ENCODE assay signal across 24 cellular contexts in genomic region chr12:86774841-86775386, GRCh38.
DNase-seq lines count a peak whose midpoint lies in the region; ATAC-seq and TF ChIP-seq lines count a peak whose summit lies in the region.
"Had no signal": no experiment of that assay in that cellular context is flagged by ENCODE, and none has a peak within 500 bp of the region (broad histone marks: within the 10 kb centered on the region; RNA-seq: fewer than 3 reads in every experiment).

No MANE protein-coding gene starts in this region.

- H3K23ac ChIP-seq in mesenchymal stem cell (ENCODE audit: low read length in 2 of 2): no peak overlapping the region

- H3K4me2 ChIP-seq in mesenchymal stem cell (ENCODE audit: low read length, poor library complexity, severe bottlenecking): no peak overlapping the region

- no peak for TF ChIP-seq CTCF in WTC11 (IDR thresholded peaks at IDR 0.05)

- H3K9me3 ChIP-seq in mesenchymal stem cell (ENCODE audit: control insufficient read depth, low read length): no peaks in the 10 kb centered on the region
- H3K9me3 ChIP-seq: gastroesophageal sphincter, mucosa of descending colon, right lobe of liver, thoracic aorta, vagina had no signal

- H3K4me3 Mint-ChIP-seq in WTC11: no peak overlapping the region
- H3K4me3 Mint-ChIP-seq: activated naive CD4-positive, alpha-beta T cell treated with anti-CD3 and anti-CD28 coated beads for 36 hours; CD14-positive monocyte; nephron had no signal

- H3K18ac ChIP-seq in mesenchymal stem cell (ENCODE audit: low read depth in 1 of 2, low read length in 2 of 2): no peak overlapping the region

- no peaks in the 10 kb centered on the region for H3K36me3 ChIP-seq in mesenchymal stem cell (ENCODE audit: control insufficient read depth in 1 of 2, insufficient read depth in 2 of 2, low read depth in 1 of 2, low read length in 2 of 2)
- H3K36me3 ChIP-seq: gastroesophageal sphincter, right lobe of liver, thoracic aorta, vagina had no signal

- H4K8ac ChIP-seq in mesenchymal stem cell (ENCODE audit: low read length): no peak overlapping the region

- no CpG with 5 or more reads among the region's 1 CpG for WGBS in mesenchymal stem cell

- H3K4me3 ChIP-seq in mesenchymal stem cell (ENCODE audit: insufficient read depth in 1 of 2, low read depth in 1 of 2, low read length in 2 of 2): no peak overlapping the region
- H3K4me3 ChIP-seq: gastroesophageal sphincter, mucosa of descending colon, right lobe of liver, thoracic aorta, vagina had no signal

- CTCF ChIA-PET in WTC11 (lab: Charles Lee): no interaction called here

- H2BK15ac ChIP-seq in mesenchymal stem cell (ENCODE audit: low read depth, poor library complexity, severe bottlenecking): no peak overlapping the region

- H3K27me3 Mint-ChIP-seq in WTC11 (ENCODE audit: low read depth): no peaks in the 10 kb centered on the region

- H3K4me1 ChIP-seq in mesenchymal stem cell (ENCODE audit: control insufficient read depth, insufficient read depth, low read depth, low read length): no peaks in the 10 kb centered on the region
- H3K4me1 ChIP-seq: gastroesophageal sphincter, right lobe of liver, vagina had no signal

- no peak overlapping the region for H2BK120ac ChIP-seq in mesenchymal stem cell (ENCODE audit: low read depth, low read length)

- H2BK12ac ChIP-seq in mesenchymal stem cell (ENCODE audit: low read length in 2 of 2): no peak overlapping the region

- H2AK5ac ChIP-seq in mesenchymal stem cell (ENCODE audit: low read length, severe bottlenecking): no peak overlapping the region

- no peaks in the 10 kb centered on the region for H3K27me3 ChIP-seq in mesenchymal stem cell (ENCODE audit: control insufficient read depth in 1 of 2, insufficient read depth in 1 of 2, low read length in 2 of 2)
- H3K27me3 ChIP-seq: gastroesophageal sphincter, right lobe of liver, vagina had no signal

- H4K91ac ChIP-seq in mesenchymal stem cell (ENCODE audit: low read length): no peak overlapping the region

- H2AFZ ChIP-seq in mesenchymal stem cell (ENCODE audit: low read depth, low read length): no peak overlapping the region

- DNase-seq in ELR (ENCODE audit: low read depth) (peak; percentile 22), NCI-H69 (lab: John Stamatoyannopoulos, UW) (peak; percentile 45), epithelial cell of prostate (ENCODE audit: low read depth, low spot score) (peak; percentile 1), mesenchymal stem cell (peak; percentile 60), CD1c-positive myeloid dendritic cell (ENCODE audit: extremely low spot score) (no peak), RPMI8226 (no peak), WTC11 (ENCODE audit: low spot score) (no peak), caudate nucleus (lab: John Stamatoyannopoulos, UW) (no peak)
- DNase-seq: activated CD4-positive, alpha-beta T cell treated with anti-CD3 and anti-CD28 coated beads for 48 hours; activated naive CD4-positive, alpha-beta T cell treated with anti-CD3 and anti-CD28 coated beads for 36 hours; amygdala; central memory CD4-positive, alpha-beta T cell; Karpas-422; kidney; mucosa of descending colon; right lobe of liver; stimulated activated CD4-positive, alpha-beta T cell treated with anti-CD3 and anti-CD28 coated beads, Interleukin-4, amount 100 ng/mL, for 4 hours; stimulated activated naive CD4-positive, alpha-beta T cell treated with Interleukin-2 at 50 U/mL for 16 hours had no signal

- H3K4me1 Mint-ChIP-seq in WTC11: peaks cover 17% of the 10 kb centered on the region
- H3K4me1 Mint-ChIP-seq: CD14-positive monocyte, nephron had no signal

- H3K9ac ChIP-seq in mesenchymal stem cell (ENCODE audit: low read length): no peak overlapping the region

- H3K27ac Mint-ChIP-seq in WTC11: no peak overlapping the region
- H3K27ac Mint-ChIP-seq: activated naive CD4-positive, alpha-beta T cell treated with anti-CD3 and anti-CD28 coated beads for 36 hours; nephron had no signal

- no peak overlapping the region for H3K4ac ChIP-seq in mesenchymal stem cell (ENCODE audit: low read depth in 1 of 2, low read length in 2 of 2)

- H2BK5ac ChIP-seq in mesenchymal stem cell (ENCODE audit: low read depth, low read length, poor library complexity, severe bottlenecking): no peak overlapping the region

- no peak overlapping the region for H3K27ac ChIP-seq in epithelial cell of prostate
- H3K27ac ChIP-seq in mesenchymal stem cell (ENCODE audit: low read length, poor library complexity, severe bottlenecking): no peak overlapping the region
- H3K27ac ChIP-seq in caudate nucleus (ENCODE audit: low read depth, low read length): no peak overlapping the region
- H3K27ac ChIP-seq: gastroesophageal sphincter, right lobe of liver, thoracic aorta, vagina had no signal

- POLR2A ChIA-PET in WTC11 (lab: Charles Lee): no interaction called here

- no peaks in the 10 kb centered on the region for H3K79me1 ChIP-seq in mesenchymal stem cell (replicated peaks; ENCODE audit: low read length, poor library complexity, severe bottlenecking)

- no peak overlapping the region for H3K14ac ChIP-seq in mesenchymal stem cell (ENCODE audit: low read length in 2 of 2)

- H3K36me3 Mint-ChIP-seq in WTC11: no peaks in the 10 kb centered on the region
- H3K36me3 Mint-ChIP-seq: CD14-positive monocyte had no signal

- ATAC-seq in WTC11: no peak
- ATAC-seq: gastroesophageal sphincter, mucosa of descending colon, right lobe of liver, SK-N-SH treated with all-trans-retinoic acid at 6 μM for 48 hours had no signal

- H3K9me3 Mint-ChIP-seq in WTC11: peaks cover 12% of the 10 kb centered on the region; the same call in 1 of the 2 replicates
- H3K9me3 Mint-ChIP-seq: nephron had no signal

TF ChIP-seq in WTC11, 78 proteins besides CTCF, POLR2A, EP300 and RAD21 (continues in another document):
- TF ChIP-seq GTF2I (CRISPR knock-in tag; conservative IDR thresholded peaks at IDR 0.05) (no peak), ZNF317 (CRISPR knock-in tag; IDR thresholded peaks at IDR 0.05; ENCODE audit: borderline replicate concordance, low read depth) (no peak), CREM (CRISPR knock-in tag; IDR thresholded peaks at IDR 0.05) (no peak), TCF7 (CRISPR knock-in tag; IDR thresholded peaks at IDR 0.05; ENCODE audit: low read depth) (no peak), MXD4 (CRISPR knock-in tag; IDR thresholded peaks at IDR 0.05; ENCODE audit: borderline replicate concordance) (no peak), CDX4 (CRISPR knock-in tag; IDR thresholded peaks at IDR 0.05; ENCODE audit: borderline replicate concordance) (no peak), ZNF512 (CRISPR knock-in tag; IDR thresholded peaks at IDR 0.05; ENCODE audit: borderline replicate concordance) (no peak), HMGXB4 (CRISPR knock-in tag; IDR thresholded peaks at IDR 0.05) (no peak), TEAD4 (CRISPR knock-in tag; IDR thresholded peaks at IDR 0.05) (no peak)
- TF ChIP-seq, protein P1, sequence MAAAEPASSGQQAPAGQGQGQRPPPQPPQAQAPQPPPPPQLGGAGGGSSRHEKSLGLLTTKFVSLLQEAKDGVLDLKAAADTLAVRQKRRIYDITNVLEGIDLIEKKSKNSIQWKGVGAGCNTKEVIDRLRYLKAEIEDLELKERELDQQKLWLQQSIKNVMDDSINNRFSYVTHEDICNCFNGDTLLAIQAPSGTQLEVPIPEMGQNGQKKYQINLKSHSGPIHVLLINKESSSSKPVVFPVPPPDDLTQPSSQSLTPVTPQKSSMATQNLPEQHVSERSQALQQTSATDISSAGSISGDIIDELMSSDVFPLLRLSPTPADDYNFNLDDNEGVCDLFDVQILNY (CRISPR knock-in tag; IDR thresholded peaks at IDR 0.05): no peak

Comparison
In these comparisons a context has a peak if more than half of its experiments do, and no peak if none do; other contexts are left out.
1. DNase-seq: peak in ELR (single experiment), NCI-H69 (single experiment), epithelial cell of prostate (single experiment) and mesenchymal stem cell (single experiment); none in CD1c-positive myeloid dendritic cell (single experiment), RPMI8226 (single experiment), WTC11 (single experiment) and caudate nucleus (0 of 61).